ENCODE assay signal across 1 cellular context in genomic region chr3:24273491-24273890, GRCh38.
TF ChIP-seq lines count a peak whose summit lies in the region.

No MANE protein-coding gene starts in this region.

TF ChIP-seq in GM23338, 12 proteins besides CTCF, POLR2A, EP300 and RAD21:
- no peak for TF ChIP-seq ZNF462 (CRISPR knock-in tag; IDR thresholded peaks at IDR 0.05)
- TF ChIP-seq ETS1 (IDR thresholded peaks at IDR 0.05) = no peak
- no peak for TF ChIP-seq EZH2 (IDR thresholded peaks at IDR 0.05; ENCODE audit: low read depth, unreplicated experiment)
- no peak for TF ChIP-seq CREB1 (CRISPR knock-in tag; IDR thresholded peaks at IDR 0.05; ENCODE audit: low read depth)
- TF ChIP-seq ZNF331 (CRISPR knock-in tag; IDR thresholded peaks at IDR 0.05; ENCODE audit: low read depth) = no peak
- TF ChIP-seq STAT1 (IDR thresholded peaks at IDR 0.05; ENCODE audit: unreplicated experiment) = no peak
- no peak for TF ChIP-seq REST (IDR thresholded peaks at IDR 0.05; ENCODE audit: unreplicated experiment)
- no peak for TF ChIP-seq POLR2AphosphoS5 (IDR thresholded peaks at IDR 0.05; ENCODE audit: low read depth)
